ENCODE assay signal across 1 cellular context in the genomic region with DNA sequence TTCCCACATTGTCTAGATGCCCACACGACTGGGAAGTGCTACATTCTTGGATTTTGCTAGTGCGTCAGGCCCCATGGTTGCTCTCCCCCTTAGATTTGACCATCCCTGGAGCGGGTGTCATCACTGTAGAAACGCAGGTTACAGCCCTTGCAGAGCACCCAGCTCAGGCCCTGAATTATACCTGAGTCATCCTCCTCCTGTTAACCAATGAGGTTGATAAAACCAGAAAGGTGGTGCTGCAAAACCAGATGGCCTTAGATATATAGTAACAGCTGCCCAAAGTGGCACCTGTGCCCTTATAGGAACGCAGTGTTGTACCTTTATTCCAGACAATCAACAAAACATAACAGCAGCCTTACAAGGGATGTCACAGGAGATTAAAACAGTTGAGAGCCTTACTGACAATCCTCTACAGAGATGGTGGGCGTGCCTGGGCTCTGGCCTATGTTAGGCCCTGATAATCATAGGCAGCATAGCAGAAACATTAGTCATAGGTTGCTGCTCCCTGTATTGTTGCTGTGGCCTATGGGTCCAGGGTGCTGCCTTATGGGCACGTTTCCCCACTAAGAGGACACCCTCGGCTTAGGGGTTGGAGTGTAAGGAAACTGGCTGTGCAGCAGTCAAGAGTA.
TF ChIP-seq lines count a peak whose summit lies in the region.

No MANE protein-coding gene starts in this region.

TF ChIP-seq in HepG2, 621 proteins besides CTCF, POLR2A, EP300 and RAD21:
- TF ChIP-seq ZNF350 (CRISPR knock-in tag; IDR thresholded peaks at IDR 0.05; ENCODE audit: borderline replicate concordance, low read depth) (no peak), BHLHE40 (IDR thresholded peaks at IDR 0.05; ENCODE audit: low read length) (0 out of 2 replicates have a peak, but pooled peaks have one; percentile 9), ZNF547 (CRISPR knock-in tag; IDR thresholded peaks at IDR 0.05) (no peak), ZNF589 (CRISPR knock-in tag; conservative IDR thresholded peaks at IDR 0.05) (no peak), FOSL2 (CRISPR knock-in tag; IDR thresholded peaks at IDR 0.05) (peak; percentile 69)
